Comparison of ENCODE assay signal across 1 cellular context in the genomic region with DNA sequence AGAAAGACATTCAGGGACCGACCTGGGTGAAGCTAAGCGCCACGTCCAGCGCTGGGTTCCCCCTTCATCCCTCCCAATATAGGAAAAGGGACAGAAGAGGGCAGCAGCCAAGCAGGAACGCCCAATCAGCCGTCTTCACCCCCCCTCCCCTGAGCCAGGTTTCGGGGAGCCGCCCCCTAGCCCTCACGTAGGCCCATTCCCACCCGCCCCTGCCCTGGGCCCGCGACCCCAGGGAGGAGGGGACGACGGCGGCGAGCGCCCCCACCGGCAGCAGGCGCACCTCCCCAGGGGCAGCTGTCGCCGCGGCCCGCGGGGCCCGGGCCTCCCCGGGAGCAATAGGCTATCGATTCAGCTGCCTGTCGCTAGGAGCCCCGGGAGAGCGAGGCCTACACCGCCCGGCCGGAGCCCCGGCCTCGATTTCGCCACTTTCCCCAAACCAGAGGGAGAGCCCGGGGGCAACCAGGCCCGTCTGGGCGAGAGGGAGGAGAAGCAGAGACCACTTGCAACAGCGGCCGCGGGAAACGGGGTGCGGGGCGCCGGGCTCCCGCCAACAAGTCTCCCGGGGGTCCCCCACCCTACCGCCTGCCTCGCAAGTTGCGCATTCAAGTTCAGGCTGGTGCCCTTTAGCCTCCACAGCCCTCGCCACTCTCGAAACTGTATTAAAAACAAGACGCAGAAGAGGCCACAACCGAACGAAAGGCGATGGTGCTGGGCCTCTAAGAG.
TF ChIP-seq lines count a peak whose summit lies in the region.

No MANE protein-coding gene starts in this region.

TF ChIP-seq in GM12878, 131 proteins besides CTCF, POLR2A, EP300 and RAD21 (continued from another document and continues in another):
- TF ChIP-seq, protein P1, sequence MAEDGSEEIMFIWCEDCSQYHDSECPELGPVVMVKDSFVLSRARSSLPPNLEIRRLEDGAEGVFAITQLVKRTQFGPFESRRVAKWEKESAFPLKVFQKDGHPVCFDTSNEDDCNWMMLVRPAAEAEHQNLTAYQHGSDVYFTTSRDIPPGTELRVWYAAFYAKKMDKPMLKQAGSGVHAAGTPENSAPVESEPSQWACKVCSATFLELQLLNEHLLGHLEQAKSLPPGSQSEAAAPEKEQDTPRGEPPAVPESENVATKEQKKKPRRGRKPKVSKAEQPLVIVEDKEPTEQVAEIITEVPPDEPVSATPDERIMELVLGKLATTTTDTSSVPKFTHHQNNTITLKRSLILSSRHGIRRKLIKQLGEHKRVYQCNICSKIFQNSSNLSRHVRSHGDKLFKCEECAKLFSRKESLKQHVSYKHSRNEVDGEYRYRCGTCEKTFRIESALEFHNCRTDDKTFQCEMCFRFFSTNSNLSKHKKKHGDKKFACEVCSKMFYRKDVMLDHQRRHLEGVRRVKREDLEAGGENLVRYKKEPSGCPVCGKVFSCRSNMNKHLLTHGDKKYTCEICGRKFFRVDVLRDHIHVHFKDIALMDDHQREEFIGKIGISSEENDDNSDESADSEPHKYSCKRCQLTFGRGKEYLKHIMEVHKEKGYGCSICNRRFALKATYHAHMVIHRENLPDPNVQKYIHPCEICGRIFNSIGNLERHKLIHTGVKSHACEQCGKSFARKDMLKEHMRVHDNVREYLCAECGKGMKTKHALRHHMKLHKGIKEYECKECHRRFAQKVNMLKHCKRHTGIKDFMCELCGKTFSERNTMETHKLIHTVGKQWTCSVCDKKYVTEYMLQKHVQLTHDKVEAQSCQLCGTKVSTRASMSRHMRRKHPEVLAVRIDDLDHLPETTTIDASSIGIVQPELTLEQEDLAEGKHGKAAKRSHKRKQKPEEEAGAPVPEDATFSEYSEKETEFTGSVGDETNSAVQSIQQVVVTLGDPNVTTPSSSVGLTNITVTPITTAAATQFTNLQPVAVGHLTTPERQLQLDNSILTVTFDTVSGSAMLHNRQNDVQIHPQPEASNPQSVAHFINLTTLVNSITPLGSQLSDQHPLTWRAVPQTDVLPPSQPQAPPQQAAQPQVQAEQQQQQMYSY (CRISPR knock-in tag; IDR thresholded peaks at IDR 0.05), result no peak
- TF ChIP-seq TBL1XR1 (IDR thresholded peaks at IDR 0.05; ENCODE audit: low read depth, low read length), result no peak
- TF ChIP-seq ASH2L (IDR thresholded peaks at IDR 0.05; ENCODE audit: borderline replicate concordance, low read depth), result peak; percentile 46; the same call in 1 of the 2 replicates
- 0 out of 2 replicates have a peak, but pooled peaks have one; percentile 22 for TF ChIP-seq ZNF24 (IDR thresholded peaks at IDR 0.05)
- TF ChIP-seq MTA3 (IDR thresholded peaks at IDR 0.05; ENCODE audit: borderline replicate concordance, low read length), result no peak
- no peak; the same call in 1 of the 2 replicates for TF ChIP-seq IRF4 (IDR thresholded peaks at IDR 0.05; ENCODE audit: low read depth, low read length)
- peak; percentile 48; the same call in 1 of the 2 replicates for TF ChIP-seq CREM (IDR thresholded peaks at IDR 0.05; ENCODE audit: low read depth)
- no peak for TF ChIP-seq RCOR1 (conservative IDR thresholded peaks at IDR 0.05; ENCODE audit: low read depth, low read length)
- peak; percentile 32 for TF ChIP-seq SIX5 (IDR thresholded peaks at IDR 0.05; ENCODE audit: low read depth, low read length, severe bottlenecking)
- no peak for TF ChIP-seq EZH2 (IDR thresholded peaks at IDR 0.05; ENCODE audit: borderline replicate concordance, control insufficient read depth, low read depth, low read length)
- TF ChIP-seq SP1 (IDR thresholded peaks at IDR 0.05; ENCODE audit: low read depth, low read length), result no peak
- peak; percentile 64 to 69; a peak in 3 of 4 replicates for TF ChIP-seq BHLHE40 (IDR thresholded peaks at IDR 0.05; ENCODE audit: borderline replicate concordance in 1 of 2, low read depth in 2 of 2, low read length in 1 of 2)
- 0 out of 2 replicates have a peak, but pooled peaks have one; percentile 51 for TF ChIP-seq MXI1 (IDR thresholded peaks at IDR 0.05; ENCODE audit: low read depth, low read length)
- no peak for TF ChIP-seq HDGF (IDR thresholded peaks at IDR 0.05)
- TF ChIP-seq FOXM1 (IDR thresholded peaks at IDR 0.05; ENCODE audit: low read depth, low read length), result no peak
- TF ChIP-seq, protein P2, sequence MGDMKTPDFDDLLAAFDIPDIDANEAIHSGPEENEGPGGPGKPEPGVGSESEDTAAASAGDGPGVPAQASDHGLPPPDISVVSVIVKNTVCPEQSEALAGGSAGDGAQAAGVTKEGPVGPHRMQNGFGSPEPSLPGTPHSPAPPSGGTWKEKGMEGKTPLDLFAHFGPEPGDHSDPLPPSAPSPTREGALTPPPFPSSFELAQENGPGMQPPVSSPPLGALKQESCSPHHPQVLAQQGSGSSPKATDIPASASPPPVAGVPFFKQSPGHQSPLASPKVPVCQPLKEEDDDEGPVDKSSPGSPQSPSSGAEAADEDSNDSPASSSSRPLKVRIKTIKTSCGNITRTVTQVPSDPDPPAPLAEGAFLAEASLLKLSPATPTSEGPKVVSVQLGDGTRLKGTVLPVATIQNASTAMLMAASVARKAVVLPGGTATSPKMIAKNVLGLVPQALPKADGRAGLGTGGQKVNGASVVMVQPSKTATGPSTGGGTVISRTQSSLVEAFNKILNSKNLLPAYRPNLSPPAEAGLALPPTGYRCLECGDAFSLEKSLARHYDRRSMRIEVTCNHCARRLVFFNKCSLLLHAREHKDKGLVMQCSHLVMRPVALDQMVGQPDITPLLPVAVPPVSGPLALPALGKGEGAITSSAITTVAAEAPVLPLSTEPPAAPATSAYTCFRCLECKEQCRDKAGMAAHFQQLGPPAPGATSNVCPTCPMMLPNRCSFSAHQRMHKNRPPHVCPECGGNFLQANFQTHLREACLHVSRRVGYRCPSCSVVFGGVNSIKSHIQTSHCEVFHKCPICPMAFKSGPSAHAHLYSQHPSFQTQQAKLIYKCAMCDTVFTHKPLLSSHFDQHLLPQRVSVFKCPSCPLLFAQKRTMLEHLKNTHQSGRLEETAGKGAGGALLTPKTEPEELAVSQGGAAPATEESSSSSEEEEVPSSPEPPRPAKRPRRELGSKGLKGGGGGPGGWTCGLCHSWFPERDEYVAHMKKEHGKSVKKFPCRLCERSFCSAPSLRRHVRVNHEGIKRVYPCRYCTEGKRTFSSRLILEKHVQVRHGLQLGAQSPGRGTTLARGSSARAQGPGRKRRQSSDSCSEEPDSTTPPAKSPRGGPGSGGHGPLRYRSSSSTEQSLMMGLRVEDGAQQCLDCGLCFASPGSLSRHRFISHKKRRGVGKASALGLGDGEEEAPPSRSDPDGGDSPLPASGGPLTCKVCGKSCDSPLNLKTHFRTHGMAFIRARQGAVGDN (IDR thresholded peaks at IDR 0.05), result peak; percentile 50; the same call in 1 of the 2 replicates
- TF ChIP-seq, protein P3, sequence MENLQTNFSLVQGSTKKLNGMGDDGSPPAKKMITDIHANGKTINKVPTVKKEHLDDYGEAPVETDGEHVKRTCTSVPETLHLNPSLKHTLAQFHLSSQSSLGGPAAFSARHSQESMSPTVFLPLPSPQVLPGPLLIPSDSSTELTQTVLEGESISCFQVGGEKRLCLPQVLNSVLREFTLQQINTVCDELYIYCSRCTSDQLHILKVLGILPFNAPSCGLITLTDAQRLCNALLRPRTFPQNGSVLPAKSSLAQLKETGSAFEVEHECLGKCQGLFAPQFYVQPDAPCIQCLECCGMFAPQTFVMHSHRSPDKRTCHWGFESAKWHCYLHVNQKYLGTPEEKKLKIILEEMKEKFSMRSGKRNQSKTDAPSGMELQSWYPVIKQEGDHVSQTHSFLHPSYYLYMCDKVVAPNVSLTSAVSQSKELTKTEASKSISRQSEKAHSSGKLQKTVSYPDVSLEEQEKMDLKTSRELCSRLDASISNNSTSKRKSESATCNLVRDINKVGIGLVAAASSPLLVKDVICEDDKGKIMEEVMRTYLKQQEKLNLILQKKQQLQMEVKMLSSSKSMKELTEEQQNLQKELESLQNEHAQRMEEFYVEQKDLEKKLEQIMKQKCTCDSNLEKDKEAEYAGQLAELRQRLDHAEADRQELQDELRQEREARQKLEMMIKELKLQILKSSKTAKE (IDR thresholded peaks at IDR 0.05; ENCODE audit: low read depth, poor library complexity, severe bottlenecking), result no peak
- TF ChIP-seq, protein P4, sequence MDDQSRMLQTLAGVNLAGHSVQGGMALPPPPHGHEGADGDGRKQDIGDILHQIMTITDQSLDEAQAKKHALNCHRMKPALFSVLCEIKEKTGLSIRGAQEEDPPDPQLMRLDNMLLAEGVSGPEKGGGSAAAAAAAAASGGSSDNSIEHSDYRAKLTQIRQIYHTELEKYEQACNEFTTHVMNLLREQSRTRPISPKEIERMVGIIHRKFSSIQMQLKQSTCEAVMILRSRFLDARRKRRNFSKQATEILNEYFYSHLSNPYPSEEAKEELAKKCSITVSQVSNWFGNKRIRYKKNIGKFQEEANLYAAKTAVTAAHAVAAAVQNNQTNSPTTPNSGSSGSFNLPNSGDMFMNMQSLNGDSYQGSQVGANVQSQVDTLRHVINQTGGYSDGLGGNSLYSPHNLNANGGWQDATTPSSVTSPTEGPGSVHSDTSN (IDR thresholded peaks at IDR 0.05; ENCODE audit: insufficient replicate concordance, low read depth, low read length), result no peak
- no peak for TF ChIP-seq ZNF384 (IDR thresholded peaks at IDR 0.05; ENCODE audit: borderline replicate concordance, low read depth, low read length)
- TF ChIP-seq ZZZ3 (IDR thresholded peaks at IDR 0.05; ENCODE audit: control insufficient read depth, insufficient read length, low read depth), result no peak
- TF ChIP-seq IKZF2 (IDR thresholded peaks at IDR 0.05), result 0 out of 4 replicates have a peak, but pooled peaks of 1 of the 2 experiments have one; percentile 35
- TF ChIP-seq CHD2 (IDR thresholded peaks at IDR 0.05; ENCODE audit: borderline replicate concordance, low read depth, low read length), result peak; percentile 38
- TF ChIP-seq, protein P5, sequence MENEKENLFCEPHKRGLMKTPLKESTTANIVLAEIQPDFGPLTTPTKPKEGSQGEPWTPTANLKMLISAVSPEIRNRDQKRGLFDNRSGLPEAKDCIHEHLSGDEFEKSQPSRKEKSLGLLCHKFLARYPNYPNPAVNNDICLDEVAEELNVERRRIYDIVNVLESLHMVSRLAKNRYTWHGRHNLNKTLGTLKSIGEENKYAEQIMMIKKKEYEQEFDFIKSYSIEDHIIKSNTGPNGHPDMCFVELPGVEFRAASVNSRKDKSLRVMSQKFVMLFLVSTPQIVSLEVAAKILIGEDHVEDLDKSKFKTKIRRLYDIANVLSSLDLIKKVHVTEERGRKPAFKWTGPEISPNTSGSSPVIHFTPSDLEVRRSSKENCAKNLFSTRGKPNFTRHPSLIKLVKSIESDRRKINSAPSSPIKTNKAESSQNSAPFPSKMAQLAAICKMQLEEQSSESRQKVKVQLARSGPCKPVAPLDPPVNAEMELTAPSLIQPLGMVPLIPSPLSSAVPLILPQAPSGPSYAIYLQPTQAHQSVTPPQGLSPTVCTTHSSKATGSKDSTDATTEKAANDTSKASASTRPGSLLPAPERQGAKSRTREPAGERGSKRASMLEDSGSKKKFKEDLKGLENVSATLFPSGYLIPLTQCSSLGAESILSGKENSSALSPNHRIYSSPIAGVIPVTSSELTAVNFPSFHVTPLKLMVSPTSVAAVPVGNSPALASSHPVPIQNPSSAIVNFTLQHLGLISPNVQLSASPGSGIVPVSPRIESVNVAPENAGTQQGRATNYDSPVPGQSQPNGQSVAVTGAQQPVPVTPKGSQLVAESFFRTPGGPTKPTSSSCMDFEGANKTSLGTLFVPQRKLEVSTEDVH (IDR thresholded peaks at IDR 0.05; ENCODE audit: low read depth, partially characterized antibody), result no peak
- TF ChIP-seq STAT3 (IDR thresholded peaks at IDR 0.05; ENCODE audit: low read depth, low read length), result no peak
- no peak for TF ChIP-seq KDM1A (IDR thresholded peaks at IDR 0.05; ENCODE audit: borderline replicate concordance)
- TF ChIP-seq SUZ12 (IDR thresholded peaks at IDR 0.05; ENCODE audit: unreplicated experiment), result no peak
- 0 out of 2 replicates have a peak, but pooled peaks have one; percentile 41 for TF ChIP-seq ZNF217 (IDR thresholded peaks at IDR 0.05)
- no peak for TF ChIP-seq KAT2A (conservative IDR thresholded peaks at IDR 0.05; ENCODE audit: control insufficient read depth, low read depth, low read length)
- no peak; the same call in 1 of the 2 replicates for TF ChIP-seq STAT1 (conservative IDR thresholded peaks at IDR 0.05)
- no peak for TF ChIP-seq CBX3 (IDR thresholded peaks at IDR 0.05; ENCODE audit: borderline replicate concordance, low read depth)
- no peak for TF ChIP-seq ZBED1 (IDR thresholded peaks at IDR 0.05; ENCODE audit: borderline replicate concordance)
- TF ChIP-seq SMC3 (IDR thresholded peaks at IDR 0.05; ENCODE audit: borderline replicate concordance, low read length), result no peak; the same call in 1 of the 2 replicates
- no peak for TF ChIP-seq CHD4 (IDR thresholded peaks at IDR 0.05)
- TF ChIP-seq GATAD2B (conservative IDR thresholded peaks at IDR 0.05; ENCODE audit: low read depth), result peak; percentile 95
- TF ChIP-seq, protein P6, sequence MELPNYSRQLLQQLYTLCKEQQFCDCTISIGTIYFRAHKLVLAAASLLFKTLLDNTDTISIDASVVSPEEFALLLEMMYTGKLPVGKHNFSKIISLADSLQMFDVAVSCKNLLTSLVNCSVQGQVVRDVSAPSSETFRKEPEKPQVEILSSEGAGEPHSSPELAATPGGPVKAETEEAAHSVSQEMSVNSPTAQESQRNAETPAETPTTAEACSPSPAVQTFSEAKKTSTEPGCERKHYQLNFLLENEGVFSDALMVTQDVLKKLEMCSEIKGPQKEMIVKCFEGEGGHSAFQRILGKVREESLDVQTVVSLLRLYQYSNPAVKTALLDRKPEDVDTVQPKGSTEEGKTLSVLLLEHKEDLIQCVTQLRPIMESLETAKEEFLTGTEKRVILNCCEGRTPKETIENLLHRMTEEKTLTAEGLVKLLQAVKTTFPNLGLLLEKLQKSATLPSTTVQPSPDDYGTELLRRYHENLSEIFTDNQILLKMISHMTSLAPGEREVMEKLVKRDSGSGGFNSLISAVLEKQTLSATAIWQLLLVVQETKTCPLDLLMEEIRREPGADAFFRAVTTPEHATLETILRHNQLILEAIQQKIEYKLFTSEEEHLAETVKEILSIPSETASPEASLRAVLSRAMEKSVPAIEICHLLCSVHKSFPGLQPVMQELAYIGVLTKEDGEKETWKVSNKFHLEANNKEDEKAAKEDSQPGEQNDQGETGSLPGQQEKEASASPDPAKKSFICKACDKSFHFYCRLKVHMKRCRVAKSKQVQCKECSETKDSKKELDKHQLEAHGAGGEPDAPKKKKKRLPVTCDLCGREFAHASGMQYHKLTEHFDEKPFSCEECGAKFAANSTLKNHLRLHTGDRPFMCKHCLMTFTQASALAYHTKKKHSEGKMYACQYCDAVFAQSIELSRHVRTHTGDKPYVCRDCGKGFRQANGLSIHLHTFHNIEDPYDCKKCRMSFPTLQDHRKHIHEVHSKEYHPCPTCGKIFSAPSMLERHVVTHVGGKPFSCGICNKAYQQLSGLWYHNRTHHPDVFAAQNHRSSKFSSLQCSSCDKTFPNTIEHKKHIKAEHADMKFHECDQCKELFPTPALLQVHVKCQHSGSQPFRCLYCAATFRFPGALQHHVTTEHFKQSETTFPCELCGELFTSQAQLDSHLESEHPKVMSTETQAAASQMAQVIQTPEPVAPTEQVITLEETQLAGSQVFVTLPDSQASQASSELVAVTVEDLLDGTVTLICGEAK (IDR thresholded peaks at IDR 0.05; ENCODE audit: borderline replicate concordance), result no peak
- no peak for TF ChIP-seq SMAD1 (IDR thresholded peaks at IDR 0.05; ENCODE audit: low read depth, partially characterized antibody)
- peak; percentile 89 for TF ChIP-seq YY1 (IDR thresholded peaks at IDR 0.05; ENCODE audit: low read depth, low read length)
- TF ChIP-seq RFX5 (IDR thresholded peaks at IDR 0.05; ENCODE audit: low read depth, low read length), result peak; percentile 87
